ENCODE assay signal across 8 cellular contexts in the genomic region with DNA sequence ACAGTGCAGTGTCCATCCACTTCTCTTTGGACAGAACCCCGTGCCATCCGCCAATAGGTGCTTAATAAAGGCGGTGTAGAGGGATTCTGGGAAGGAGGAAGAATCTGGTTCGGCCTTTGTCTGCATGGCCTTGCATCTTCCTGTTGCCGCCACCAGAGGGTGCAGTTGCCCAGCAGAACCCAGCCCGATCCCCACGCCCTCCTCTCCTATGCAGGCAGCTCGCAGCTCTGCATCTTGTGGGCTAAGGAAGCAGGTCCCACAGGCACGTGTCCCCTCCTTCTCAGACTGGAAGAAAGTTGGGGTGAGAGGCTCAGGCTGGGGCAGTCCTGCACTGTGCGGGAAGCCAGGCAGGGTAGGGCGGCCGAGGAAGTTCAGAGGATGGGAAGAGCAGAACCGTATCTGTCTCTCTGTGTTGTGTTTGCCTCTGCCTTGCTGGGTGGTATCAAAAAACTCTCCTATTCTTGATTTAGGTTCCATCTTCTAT. TPM values are rescaled to one million over a fixed set of nuclear protein-coding genes. Genes with fewer than 3 reads are reported as not detected.
DNase-seq lines count a peak whose midpoint lies in the region; ATAC-seq and TF ChIP-seq lines count a peak whose summit lies in the region.

No MANE protein-coding gene starts in this region.

- H3K27me3 ChIP-seq in A673 (replicated peaks; ENCODE audit: insufficient read depth, low read depth, low read length, poor library complexity): no peaks in the 10 kb centered on the region
- H3K27me3 ChIP-seq in HL-60 (ENCODE audit: insufficient read depth, poor library complexity, severe bottlenecking): no peaks in the 10 kb centered on the region
- H3K27me3 ChIP-seq in NT2/D1 (ENCODE audit: insufficient read depth, insufficient read length): peaks cover 19% of the 10 kb centered on the region

- POLR2A ChIA-PET in A673 (lab: Charles Lee; ENCODE audit: low non-redundant PET): no interaction called here

- H3K4me3 Mint-ChIP-seq in activated CD8-positive, alpha-beta memory T cell treated with anti-CD3 and anti-CD28 coated beads, Interleukin-2, amount 10 ng/mL, durations not matched to agents 7 days and 5 days: no peak overlapping the region
- H3K4me3 Mint-ChIP-seq in naive B cell: no peak overlapping the region

- H3K9ac ChIP-seq in NT2/D1 (ENCODE audit: insufficient read length, low read depth): peak overlapping the region; percentile 53

- intact Hi-C loops in A673 (cut with micrococcal nuclease; ENCODE audit: unreplicated experiment): loop anchor here (1.0 to 5.0 kb wide), 5 partner anchors 77 to 303 kb away; no protein-coding TSS in a partner anchor

- no peak overlapping the region for H3K27ac Mint-ChIP-seq in activated CD8-positive, alpha-beta memory T cell treated with anti-CD3 and anti-CD28 coated beads, Interleukin-2, amount 10 ng/mL, durations not matched to agents 7 days and 5 days
- no peak overlapping the region for H3K27ac Mint-ChIP-seq in naive B cell

- H3K27me3 Mint-ChIP-seq in activated CD8-positive, alpha-beta memory T cell treated with anti-CD3 and anti-CD28 coated beads, Interleukin-2, amount 10 ng/mL, durations not matched to agents 7 days and 5 days: peaks cover 4% of the 10 kb centered on the region
- H3K27me3 Mint-ChIP-seq in naive B cell: peaks cover 5 to 6% (median 6%) of the 10 kb centered on the region in 3 donors

- H3K4me1 Mint-ChIP-seq in activated CD8-positive, alpha-beta memory T cell treated with anti-CD3 and anti-CD28 coated beads, Interleukin-2, amount 10 ng/mL, durations not matched to agents 7 days and 5 days: peaks cover 3% of the 10 kb centered on the region
- peaks cover 5 to 8% (median 7%) of the 10 kb centered on the region in 3 donors for H3K4me1 Mint-ChIP-seq in naive B cell

- peak; percentile 91 for DNase-seq in A673 (ENCODE audit: low spot score)
- peak; percentile 56 to 71 for DNase-seq in HL-60 (ENCODE audit: low read depth in 1 of 2, low spot score in 1 of 2)
- DNase-seq in NT2/D1 (ENCODE audit: low read depth, low spot score): peak; percentile 84
- DNase-seq in activated CD8-positive, alpha-beta memory T cell treated with anti-CD3 and anti-CD28 coated beads, Interleukin-2, amount 10 ng/mL, durations not matched to agents 7 days and 5 days: peak; percentile 76
- DNase-seq in epithelial cell of esophagus (ENCODE audit: low read depth): peak; percentile 80
- DNase-seq in naive B cell: peak; percentile 50
- peak; percentile 44 to 45 for DNase-seq in stimulated activated CD8-positive, alpha-beta memory T cell treated with anti-CD3 and anti-CD28 coated beads, Interleukin-7, amount 100 ng/mL, for 48 hours (ENCODE audit: extremely low read depth in 1 of 2, low read depth in 1 of 2)

- no peaks in the 10 kb centered on the region for H3K36me3 Mint-ChIP-seq in activated CD8-positive, alpha-beta memory T cell treated with anti-CD3 and anti-CD28 coated beads, Interleukin-2, amount 10 ng/mL, durations not matched to agents 7 days and 5 days
- no peaks in the 10 kb centered on the region for H3K36me3 Mint-ChIP-seq in naive B cell

- BruUV-seq in A673 (replicated peaks; lab: Mats Ljungman, UMichigan): no TSS peak

- H3K4me3 ChIP-seq in A673 (ENCODE audit: low read depth, low read length, poor library complexity, severe bottlenecking): no peak overlapping the region
- H3K4me3 ChIP-seq in HL-60 (replicated peaks; ENCODE audit: insufficient read depth, low read length): no peak overlapping the region
- no peak overlapping the region for H3K4me3 ChIP-seq in NT2/D1 (ENCODE audit: insufficient read length, low read depth)
- no peak overlapping the region for H3K4me3 ChIP-seq in epithelial cell of esophagus (ENCODE audit: low read length)

- peak overlapping the region; percentile 42 for H3K27ac ChIP-seq in A673 (ENCODE audit: low read depth, low read length, poor library complexity, severe bottlenecking)
- no peak overlapping the region for H3K27ac ChIP-seq in HL-60 (replicated peaks)

- H3K4me1 ChIP-seq in A673 (ENCODE audit: insufficient read depth, low read length, poor library complexity, severe bottlenecking): peaks cover 38% of the 10 kb centered on the region
- H3K4me1 ChIP-seq in NT2/D1 (ENCODE audit: insufficient read depth, insufficient read length): peaks cover 16% of the 10 kb centered on the region

- H3K36me3 ChIP-seq in A673 (ENCODE audit: insufficient read depth, low read length, poor library complexity, severe bottlenecking): no peaks in the 10 kb centered on the region
- no peaks in the 10 kb centered on the region for H3K36me3 ChIP-seq in NT2/D1 (ENCODE audit: insufficient read depth, insufficient read length, low read length)

- no peaks in the 10 kb centered on the region for H3K9me3 ChIP-seq in A673 (ENCODE audit: low read depth, low read length, poor library complexity, severe bottlenecking)
- no peaks in the 10 kb centered on the region for H3K9me3 ChIP-seq in NT2/D1 (ENCODE audit: insufficient read depth, low read length)

- CTCF ChIA-PET in A673 (lab: Charles Lee): interaction anchor here (0.5 to 1.7 kb wide), 13 partner anchors 13 to 235 kb away, joined by 3 to 18 read pairs (median 5); partner anchors contain the start of gene NAV1
- CTCF ChIA-PET in activated CD8-positive, alpha-beta memory T cell treated with anti-CD3 and anti-CD28 coated beads, Interleukin-2, amount 10 ng/mL, durations not matched to agents 7 days and 5 days (lab: Charles Lee): interaction anchor here (0.6 to 6.1 kb wide), 23 partner anchors 8 to 233 kb away, joined by 3 to 60 read pairs (median 4); partner anchors contain the start of gene NAV1

- peak; percentile 84 for ATAC-seq in GM18511 (IDR thresholded peaks at IDR 0.05; ENCODE audit: unreplicated experiment)
- ATAC-seq in activated CD8-positive, alpha-beta memory T cell treated with anti-CD3 and anti-CD28 coated beads, Interleukin-2, amount 10 ng/mL, durations not matched to agents 7 days and 5 days: peak; percentile 94
- peak; percentile 78 to 89 for ATAC-seq in naive B cell (ENCODE audit: low read depth in 2 of 2)

- no peaks in the 10 kb centered on the region for H3K9me3 Mint-ChIP-seq in activated CD8-positive, alpha-beta memory T cell treated with anti-CD3 and anti-CD28 coated beads, Interleukin-2, amount 10 ng/mL, durations not matched to agents 7 days and 5 days (ENCODE audit: low read depth)
- no peaks in the 10 kb centered on the region for H3K9me3 Mint-ChIP-seq in naive B cell

- TF ChIP-seq CTCF in A673 (conservative IDR thresholded peaks at IDR 0.05; ENCODE audit: low read depth, low read length): peak; percentile 95
- peak; percentile 96 for TF ChIP-seq CTCF in HL-60 (IDR thresholded peaks at IDR 0.05; ENCODE audit: insufficient read depth, low read length)
- peak; percentile 95 for TF ChIP-seq CTCF in epithelial cell of esophagus (IDR thresholded peaks at IDR 0.05; ENCODE audit: insufficient read depth, low read depth, low read length, missing control alignments)

RNA-seq across cellular contexts. Expression of gene NAV1, which starts 20.8 kb away (rescaled TPM):
- total RNA-seq in A673 (2021): 48.2 and 51.2 TPM in 2 replicates
- 1 to 10 TPM; 1.4 to 2.8 TPM for total RNA-seq in activated CD8-positive, alpha-beta memory T cell treated with anti-CD3 and anti-CD28 coated beads, Interleukin-2, amount 10 ng/mL, durations not matched to agents 7 days and 5 days
- polyA plus RNA-seq in naive B cell (ENCODE audit: low read depth in 6 of 6): 1 to 10 TPM in 3 of 6 donors, under 1 TPM in 3; 0.15 to 3.1 (median 1.0) TPM

RNA-seq across cellular contexts. Expression of gene CSRP1, which starts 52.8 kb away (rescaled TPM):
- total RNA-seq in A673 (2021): 402 and 517 TPM in 2 replicates
- 10 to 100 TPM; 71.7 to 78.3 TPM for total RNA-seq in activated CD8-positive, alpha-beta memory T cell treated with anti-CD3 and anti-CD28 coated beads, Interleukin-2, amount 10 ng/mL, durations not matched to agents 7 days and 5 days
- 10 to 100 TPM; 25.4 to 35.4 (median 27.8) TPM for polyA plus RNA-seq in naive B cell (ENCODE audit: low read depth in 6 of 6)

Comparison
In these comparisons a context has a peak if more than half of its experiments do, and no peak if none do; other contexts are left out.
1. RNA of gene NAV1, which starts 20.8 kb away (total RNA-seq): 48.2 to 51.2 TPM in A673; 1.4 to 2.8 TPM in activated CD8-positive, alpha-beta memory T cell treated with anti-CD3 and anti-CD28 coated beads, Interleukin-2, amount 10 ng/mL, durations not matched to agents 7 days and 5 days; every median in the first group is over 10 times any median in the second.
2. Peak in every context shown above with its lines, with median percentiles within 50 percentile points of each other: DNase-seq, CTCF ChIP-seq and ATAC-seq.